Comparison of ENCODE assay signal across 11 cellular contexts in genomic region chr11:43992834-43993637, GRCh38. TPM values are rescaled to one million over a fixed set of nuclear protein-coding genes. Genes with fewer than 3 reads are reported as not detected.
DNase-seq lines count a peak whose midpoint lies in the region; ATAC-seq and TF ChIP-seq lines count a peak whose summit lies in the region.
"Had no signal": no experiment of that assay in that cellular context is flagged by ENCODE, and none has a peak within 500 bp of the region (broad histone marks: within the 10 kb centered on the region; RNA-seq: fewer than 3 reads in every experiment).

No MANE protein-coding gene starts in this region.

- H3K4me1 ChIP-seq in lower lobe of right lung (peaks cover 37% of the 10 kb centered on the region), aorta (ENCODE audit: control insufficient read depth in 1 of 2, insufficient read depth in 2 of 2, low read length in 2 of 2) (no peaks in the 10 kb centered on the region)

- no peaks in the 10 kb centered on the region for H3K36me3 ChIP-seq in lower lobe of right lung
- H3K36me3 ChIP-seq in aorta (ENCODE audit: control insufficient read depth in 1 of 2, insufficient read depth in 2 of 2, low read length in 1 of 2) = no peaks in the 10 kb centered on the region

- H3K9me3 Mint-ChIP-seq in activated CD8-positive, alpha-beta T cell treated with anti-CD3 and anti-CD28 coated beads for 36 hours = no peaks in the 10 kb centered on the region
- no peaks in the 10 kb centered on the region for H3K9me3 Mint-ChIP-seq in activated CD8-positive, alpha-beta T cell treated with anti-CD3 and anti-CD28 coated beads, Interleukin-2, amount 10 ng/mL, durations not matched to agents 7 days and 5 days (ENCODE audit: insufficient read depth)
- no peaks in the 10 kb centered on the region for H3K9me3 Mint-ChIP-seq in activated T-helper 2 cell treated with anti-CD3 and anti-CD28 coated beads, Interferon-gamma antibody, Interleukin-2, Interleukin-4, amounts not matched to agents 10 μg/mL and 5 μg/mL and 100 μg/mL, durations not matched to agents 14 hours and 24 hours and 36 hours
- H3K9me3 Mint-ChIP-seq: CD8-positive, alpha-beta memory T cell had no signal

- no peaks in the 10 kb centered on the region for H3K9me3 ChIP-seq in lower lobe of right lung
- H3K9me3 ChIP-seq in aorta (ENCODE audit: control insufficient read depth, low read length) = no peaks in the 10 kb centered on the region

- in situ Hi-C loops in astrocyte of the cerebellum (cut with HindIII; ENCODE audit: low sequenced_read_pairs) = no loop called here

- H3K27me3 Mint-ChIP-seq in activated CD8-positive, alpha-beta T cell treated with anti-CD3 and anti-CD28 coated beads for 36 hours = no peaks in the 10 kb centered on the region
- no peaks in the 10 kb centered on the region for H3K27me3 Mint-ChIP-seq in activated CD8-positive, alpha-beta T cell treated with anti-CD3 and anti-CD28 coated beads, Interleukin-2, amount 10 ng/mL, durations not matched to agents 7 days and 5 days (ENCODE audit: low read depth)
- no peaks in the 10 kb centered on the region for H3K27me3 Mint-ChIP-seq in activated T-helper 2 cell treated with anti-CD3 and anti-CD28 coated beads, Interferon-gamma antibody, Interleukin-2, Interleukin-4, amounts not matched to agents 10 μg/mL and 5 μg/mL and 100 μg/mL, durations not matched to agents 14 hours and 24 hours and 36 hours (ENCODE audit: low read depth)

- 15 to 22% methylated on average over 14 of the region's 14 CpGs for WGBS in aorta, 2 donors

- H3K4me3 ChIP-seq in astrocyte of the cerebellum (ENCODE audit: low read depth, low read length) = no peak overlapping the region
- H3K4me3 ChIP-seq in lower lobe of right lung = no peak overlapping the region
- H3K4me3 ChIP-seq in aorta (ENCODE audit: low read length in 2 of 2) = no peak overlapping the region

- no peak for TF ChIP-seq CTCF in activated CD8-positive, alpha-beta T cell treated with anti-CD3 and anti-CD28 coated beads for 36 hours (IDR thresholded peaks at IDR 0.05)
- TF ChIP-seq CTCF in astrocyte of the cerebellum (IDR thresholded peaks at IDR 0.05; ENCODE audit: low read depth, low read length, missing control alignments) (no peak), lower lobe of right lung (IDR thresholded peaks at IDR 0.05) (no peak)

- CTCF ChIA-PET in activated CD8-positive, alpha-beta T cell treated with anti-CD3 and anti-CD28 coated beads for 36 hours (lab: Charles Lee) = interaction anchor here (1.1 to 1.6 kb wide), 2 partner anchors 12 to 48 kb away, joined by 4 read pairs; no protein-coding TSS in a partner anchor
- CTCF ChIA-PET in activated CD8-positive, alpha-beta T cell treated with anti-CD3 and anti-CD28 coated beads, Interleukin-2, amount 10 ng/mL, durations not matched to agents 7 days and 5 days (lab: Charles Lee) = no interaction called here

- ATAC-seq in activated CD8-positive, alpha-beta T cell treated with anti-CD3 and anti-CD28 coated beads for 36 hours = no peak
- ATAC-seq in activated CD8-positive, alpha-beta T cell treated with anti-CD3 and anti-CD28 coated beads, Interleukin-2, amount 10 ng/mL, durations not matched to agents 7 days and 5 days = no peak
- ATAC-seq in lower lobe of right lung = peak; percentile 58 to 61
- ATAC-seq in aorta (ENCODE audit: low FRiP score) = peak; percentile 1

- DNase-seq in activated CD8-positive, alpha-beta T cell treated with anti-CD3 and anti-CD28 coated beads for 36 hours = peak; percentile 6
- DNase-seq in activated CD8-positive, alpha-beta T cell treated with anti-CD3 and anti-CD28 coated beads, Interleukin-2, amount 10 ng/mL, durations not matched to agents 7 days and 5 days = no peak
- peak; percentile 26 for DNase-seq in astrocyte of the cerebellum (ENCODE audit: low read depth)
- no peak for DNase-seq in lower lobe of right lung
- DNase-seq in aorta = no peak
- DNase-seq in activated T-helper 2 cell treated with anti-CD3 and anti-CD28 coated beads, Interferon-gamma antibody, Interleukin-2, Interleukin-4, amounts not matched to agents 10 μg/mL and 5 μg/mL and 100 μg/mL, durations not matched to agents 14 hours and 24 hours and 36 hours (ENCODE audit: low spot score) = no peak
- no peak for DNase-seq in NOMO-1 treated with DMSO at 0.1 percent for 48 hours (lab: John Stamatoyannopoulos, UW; ENCODE audit: unreplicated experiment)
- DNase-seq in SW 1271 (lab: John Stamatoyannopoulos, UW) = no peak
- DNase-seq: activated CD4-positive, CD25-positive, alpha-beta regulatory T cell treated with anti-CD3 and anti-CD28 coated beads, Interleukin-2, amount 50 U/mL, for 72 hours; CD8-positive, alpha-beta memory T cell; NCI-H2081 treated with DMSO at 0.1 percent for 48 hours had no signal

- H3K4me3 Mint-ChIP-seq in activated CD8-positive, alpha-beta T cell treated with anti-CD3 and anti-CD28 coated beads for 36 hours = no peak overlapping the region
- no peak overlapping the region for H3K4me3 Mint-ChIP-seq in activated CD8-positive, alpha-beta T cell treated with anti-CD3 and anti-CD28 coated beads, Interleukin-2, amount 10 ng/mL, durations not matched to agents 7 days and 5 days
- H3K4me3 Mint-ChIP-seq in activated T-helper 2 cell treated with anti-CD3 and anti-CD28 coated beads, Interferon-gamma antibody, Interleukin-2, Interleukin-4, amounts not matched to agents 10 μg/mL and 5 μg/mL and 100 μg/mL, durations not matched to agents 14 hours and 24 hours and 36 hours (ENCODE audit: low read depth) = no peak overlapping the region

- H3K27me3 ChIP-seq in lower lobe of right lung (ENCODE audit: low read depth) = no peaks in the 10 kb centered on the region
- H3K27me3 ChIP-seq in aorta (ENCODE audit: control insufficient read depth in 1 of 2, insufficient read depth in 2 of 2, low read length in 1 of 2) = no peaks in the 10 kb centered on the region

- POLR2A ChIA-PET in activated CD8-positive, alpha-beta T cell treated with anti-CD3 and anti-CD28 coated beads for 36 hours (lab: Charles Lee) = no interaction called here
- POLR2A ChIA-PET in activated CD8-positive, alpha-beta T cell treated with anti-CD3 and anti-CD28 coated beads, Interleukin-2, amount 10 ng/mL, durations not matched to agents 7 days and 5 days (lab: Charles Lee) = no interaction called here

- no peak overlapping the region for H3K27ac Mint-ChIP-seq in activated CD8-positive, alpha-beta T cell treated with anti-CD3 and anti-CD28 coated beads for 36 hours
- H3K27ac Mint-ChIP-seq in activated CD8-positive, alpha-beta T cell treated with anti-CD3 and anti-CD28 coated beads, Interleukin-2, amount 10 ng/mL, durations not matched to agents 7 days and 5 days = no peak overlapping the region
- no peak overlapping the region for H3K27ac Mint-ChIP-seq in activated T-helper 2 cell treated with anti-CD3 and anti-CD28 coated beads, Interferon-gamma antibody, Interleukin-2, Interleukin-4, amounts not matched to agents 10 μg/mL and 5 μg/mL and 100 μg/mL, durations not matched to agents 14 hours and 24 hours and 36 hours

- H3K27ac ChIP-seq in lower lobe of right lung (peak overlapping the region; percentile 80), aorta (ENCODE audit: low read depth in 1 of 2, low read length in 2 of 2) (peak overlapping the region; percentile 15 to 72)

- no peaks in the 10 kb centered on the region for H3K4me1 Mint-ChIP-seq in activated CD8-positive, alpha-beta T cell treated with anti-CD3 and anti-CD28 coated beads for 36 hours (ENCODE audit: low read depth)
- no peaks in the 10 kb centered on the region for H3K4me1 Mint-ChIP-seq in activated CD8-positive, alpha-beta T cell treated with anti-CD3 and anti-CD28 coated beads, Interleukin-2, amount 10 ng/mL, durations not matched to agents 7 days and 5 days (ENCODE audit: low read depth)
- H3K4me1 Mint-ChIP-seq in activated T-helper 2 cell treated with anti-CD3 and anti-CD28 coated beads, Interferon-gamma antibody, Interleukin-2, Interleukin-4, amounts not matched to agents 10 μg/mL and 5 μg/mL and 100 μg/mL, durations not matched to agents 14 hours and 24 hours and 36 hours (ENCODE audit: low read depth) = no peaks in the 10 kb centered on the region

- H3K36me3 Mint-ChIP-seq in activated CD8-positive, alpha-beta T cell treated with anti-CD3 and anti-CD28 coated beads for 36 hours (ENCODE audit: low read depth) = no peaks in the 10 kb centered on the region
- no peaks in the 10 kb centered on the region for H3K36me3 Mint-ChIP-seq in activated CD8-positive, alpha-beta T cell treated with anti-CD3 and anti-CD28 coated beads, Interleukin-2, amount 10 ng/mL, durations not matched to agents 7 days and 5 days (ENCODE audit: low read depth)
- no peaks in the 10 kb centered on the region for H3K36me3 Mint-ChIP-seq in activated T-helper 2 cell treated with anti-CD3 and anti-CD28 coated beads, Interferon-gamma antibody, Interleukin-2, Interleukin-4, amounts not matched to agents 10 μg/mL and 5 μg/mL and 100 μg/mL, durations not matched to agents 14 hours and 24 hours and 36 hours (ENCODE audit: low read depth)
- H3K36me3 Mint-ChIP-seq: CD8-positive, alpha-beta memory T cell had no signal

- intact Hi-C loops in activated CD8-positive, alpha-beta T cell treated with anti-CD3 and anti-CD28 coated beads for 36 hours (cut with micrococcal nuclease) = no loop called here
- intact Hi-C loops in lower lobe of right lung (cut with DNase I) = no loop called here
- intact Hi-C loops in aorta (cut with DNase I) = no loop called here
- intact Hi-C loops in activated T-helper 2 cell treated with anti-CD3 and anti-CD28 coated beads, Interferon-gamma antibody, Interleukin-2, Interleukin-4, amounts not matched to agents 10 μg/mL and 5 μg/mL and 100 μg/mL, durations not matched to agents 14 hours and 24 hours and 36 hours (cut with micrococcal nuclease) = no loop called here

RNA-seq across cellular contexts. Expression of gene C11orf96, which starts 50.6 kb away (rescaled TPM):
- 1 to 10 TPM; 1.0 to 1.3 TPM for total RNA-seq in activated CD8-positive, alpha-beta T cell treated with anti-CD3 and anti-CD28 coated beads for 36 hours
- 1 to 10 TPM in 1 of 2 experiments, under 1 TPM in 1; 0.55 to 1.1 TPM for total RNA-seq in activated CD8-positive, alpha-beta T cell treated with anti-CD3 and anti-CD28 coated beads, Interleukin-2, amount 10 ng/mL, durations not matched to agents 7 days and 5 days
- total RNA-seq in lower lobe of right lung = 83.5 TPM
- total RNA-seq in aorta = 1,000 to 10,000 TPM in 1 of 2 donors, 100 to 1,000 TPM in 1; 629 to 1,628 TPM
- 100 to 1,000 TPM in 1 of 2 donors, 10 to 100 TPM in 1; 67.7 to 759 TPM for polyA plus RNA-seq in aorta
- 2.2 and 2.8 TPM in 2 replicates for total RNA-seq in activated T-helper 2 cell treated with anti-CD3 and anti-CD28 coated beads, Interferon-gamma antibody, Interleukin-2, Interleukin-4, amounts not matched to agents 10 μg/mL and 5 μg/mL and 100 μg/mL, durations not matched to agents 14 hours and 24 hours and 36 hours
- polyA plus RNA-seq: CD8-positive, alpha-beta memory T cell had no signal

RNA-seq across cellular contexts. Expression of gene ACCSL, which starts 54.7 kb away (rescaled TPM):
- total RNA-seq in activated CD8-positive, alpha-beta T cell treated with anti-CD3 and anti-CD28 coated beads for 36 hours = not detected
- not detected for total RNA-seq in activated CD8-positive, alpha-beta T cell treated with anti-CD3 and anti-CD28 coated beads, Interleukin-2, amount 10 ng/mL, durations not matched to agents 7 days and 5 days
- total RNA-seq in lower lobe of right lung = not detected
- total RNA-seq in aorta = not detected
- polyA plus RNA-seq in aorta = not detected
- not detected in 2 replicates for total RNA-seq in activated T-helper 2 cell treated with anti-CD3 and anti-CD28 coated beads, Interferon-gamma antibody, Interleukin-2, Interleukin-4, amounts not matched to agents 10 μg/mL and 5 μg/mL and 100 μg/mL, durations not matched to agents 14 hours and 24 hours and 36 hours
- total RNA-seq: CD8-positive, alpha-beta memory T cell had no signal
- polyA plus RNA-seq: CD8-positive, alpha-beta memory T cell had no signal

Comparison
In these comparisons a context has a peak if more than half of its experiments do, and no peak if none do; other contexts are left out.
1. DNase-seq: peak in activated CD8-positive, alpha-beta T cell treated with anti-CD3 and anti-CD28 coated beads for 36 hours (single experiment) and astrocyte of the cerebellum (single experiment); none in activated CD8-positive, alpha-beta T cell treated with anti-CD3 and anti-CD28 coated beads, Interleukin-2, amount 10 ng/mL, durations not matched to agents 7 days and 5 days (single experiment), lower lobe of right lung (single experiment), aorta (0 of 2), activated T-helper 2 cell treated with anti-CD3 and anti-CD28 coated beads, Interferon-gamma antibody, Interleukin-2, Interleukin-4, amounts not matched to agents 10 μg/mL and 5 μg/mL and 100 μg/mL, durations not matched to agents 14 hours and 24 hours and 36 hours (single experiment), NOMO-1 treated with DMSO at 0.1 percent for 48 hours (single experiment) and SW 1271 (0 of 2).
2. ATAC-seq: peak in lower lobe of right lung (2 of 2) and aorta (single experiment); none in activated CD8-positive, alpha-beta T cell treated with anti-CD3 and anti-CD28 coated beads for 36 hours (single experiment) and activated CD8-positive, alpha-beta T cell treated with anti-CD3 and anti-CD28 coated beads, Interleukin-2, amount 10 ng/mL, durations not matched to agents 7 days and 5 days (single experiment).
3. RNA of gene C11orf96, which starts 50.6 kb away (total RNA-seq): 629 to 1,628 TPM in aorta and 83.5 TPM in lower lobe of right lung (single experiment); 2.2 to 2.8 TPM in activated T-helper 2 cell treated with anti-CD3 and anti-CD28 coated beads, Interferon-gamma antibody, Interleukin-2, Interleukin-4, amounts not matched to agents 10 μg/mL and 5 μg/mL and 100 μg/mL, durations not matched to agents 14 hours and 24 hours and 36 hours, 1.0 to 1.3 TPM in activated CD8-positive, alpha-beta T cell treated with anti-CD3 and anti-CD28 coated beads for 36 hours and 0.55 to 1.1 TPM in activated CD8-positive, alpha-beta T cell treated with anti-CD3 and anti-CD28 coated beads, Interleukin-2, amount 10 ng/mL, durations not matched to agents 7 days and 5 days; every median in the first group is over 10 times any median in the second.